Comparison of ENCODE assay signal across 39 cellular contexts in genomic region chr18:22457552-22457951, GRCh38. TPM values are rescaled to one million over a fixed set of nuclear protein-coding genes. Genes with fewer than 3 reads are reported as not detected.
"Had no signal": no experiment of that assay in that cellular context is flagged by ENCODE, and none has a peak within 500 bp of the region (broad histone marks: within the 10 kb centered on the region; RNA-seq: fewer than 3 reads in every experiment).

No MANE protein-coding gene starts in this region.

- H3K4me3 ChIP-seq: adrenal gland, body of pancreas, breast epithelium had no signal

- DNase-seq: activated B cell treated with CpG ODN at 0.5 μM for 24 hours; activated CD4-positive, alpha-beta memory T cell treated with anti-CD3 and anti-CD28 coated beads for 36 hours; activated CD4-positive, alpha-beta T cell treated with anti-CD3 and anti-CD28 coated beads for 4 hours; activated CD4-positive, alpha-beta T cell treated with anti-CD3 and anti-CD28 coated beads, Interleukin-2, amount 50 U/mL, for 1 hour; activated CD4-positive, alpha-beta T cell treated with anti-CD3 and anti-CD28 coated beads, Interleukin-2, amount 50 U/mL, for 4 hours; activated CD4-positive, CD25-positive, alpha-beta regulatory T cell treated with anti-CD3 and anti-CD28 coated beads, Interleukin-2, amount 50 U/mL, for 72 hours; activated CD8-positive, alpha-beta memory T cell treated with anti-CD3 and anti-CD28 coated beads, Interleukin-2, amount 50 U/mL, for 4 hours; activated CD8-positive, alpha-beta T cell treated with anti-CD3 and anti-CD28 coated beads for 36 hours; activated effector memory CD4-positive, alpha-beta T cell treated with anti-CD3 and anti-CD28 coated beads, Interleukin-2, amount 50 U/mL, for 16 hours; activated gamma-delta T cell treated with Interleukin-2 at 50 U/mL for 16 hours; activated naive CD4-positive, alpha-beta T cell; activated naive CD4-positive, alpha-beta T cell treated with anti-CD3 and anti-CD28 coated beads for 36 hours; activated naive CD4-positive, alpha-beta T cell treated with anti-CD3 and anti-CD28 coated beads, Interleukin-2, amount 50 U/mL, for 16 hours; activated naive CD8-positive, alpha-beta T cell treated with anti-CD3 and anti-CD28 coated beads for 36 hours; activated T-cell treated with anti-CD3 and anti-CD28 coated beads for 4 hours; activated T-cell treated with anti-CD3 and anti-CD28 coated beads, Interleukin-2, amount 50 U/mL, for 1 hour; activated T-cell treated with anti-CD3 and anti-CD28 coated beads, Interleukin-2, amount 50 U/mL, for 4 hours; activated T-cell treated with anti-CD3 and anti-CD28 coated beads, Interleukin-2, amount 50 U/mL, for 72 hours; adrenal gland; amniotic stem cell; aorta; body of pancreas; brain microvascular endothelial cell; caudate nucleus; SW 1271; T-helper 1 cell; T-helper 2 cell; T-helper 9 cell had no signal

- H3K4me1 ChIP-seq: body of pancreas, breast epithelium had no signal

- H3K9me3 ChIP-seq: adrenal gland, body of pancreas, breast epithelium had no signal

- H3K4me1 Mint-ChIP-seq: activated B cell treated with CpG ODN at 0.5 μM for 24 hours; activated CD4-positive, alpha-beta T cell treated with anti-CD3 and anti-CD28 coated beads, Interleukin-2, amount 10 ng/mL, durations not matched to agents 24 days and 14 days; activated naive CD8-positive, alpha-beta T cell treated with anti-CD3 and anti-CD28 coated beads for 36 hours; activated T-helper 17 cell treated with anti-CD3 and anti-CD28 coated beads, Interleukin-2, amount 50 U/mL, for 72 hours had no signal

- H3K4me3 Mint-ChIP-seq: activated B cell treated with CpG ODN at 0.5 μM for 24 hours; activated CD4-positive, alpha-beta memory T cell treated with anti-CD3 and anti-CD28 coated beads for 36 hours; activated CD4-positive, alpha-beta T cell treated with anti-CD3 and anti-CD28 coated beads, Interleukin-2, amount 10 ng/mL, durations not matched to agents 24 days and 14 days; activated CD8-positive, alpha-beta T cell treated with anti-CD3 and anti-CD28 coated beads for 36 hours; activated naive CD4-positive, alpha-beta T cell treated with anti-CD3 and anti-CD28 coated beads for 36 hours; activated naive CD8-positive, alpha-beta T cell treated with anti-CD3 and anti-CD28 coated beads for 36 hours; activated T-cell treated with anti-CD3 and anti-CD28 coated beads, Interleukin-2, amount 50 U/mL, for 4 hours; activated T-cell treated with anti-CD3 and anti-CD28 coated beads, Interleukin-2, amount 50 U/mL, for 72 hours; activated T-helper 1 cell treated with anti-CD3 and anti-CD28 coated beads, Interleukin-12 subunit alpha, Interleukin-12 subunit beta, Interleukin-2, Interleukin-4 antibody, amounts not matched to agents 30 ng/mL and 10 ng/mL and 1 ng/mL, durations not matched to agents 14 hours and 24 hours and 36 hours; activated T-helper 17 cell treated with anti-CD3 and anti-CD28 coated beads, Interleukin-2, amount 50 U/mL, for 72 hours; central memory CD8-positive, alpha-beta T cell; T-helper 1 cell treated with Interleukin-12 subunit alpha and Interleukin-12 subunit beta and Interleukin-4 antibody, amounts not matched to agents 30 μg/mL and 1 μg/mL, for 36 hours; T-helper 2 cell treated with Interferon-gamma antibody and Interleukin-4, amounts not matched to agents 5 μg/mL and 100 μg/mL, for 36 hours had no signal

- H3K27me3 Mint-ChIP-seq: activated B cell treated with CpG ODN at 0.5 μM for 24 hours; activated CD4-positive, alpha-beta memory T cell treated with anti-CD3 and anti-CD28 coated beads for 36 hours; activated CD4-positive, alpha-beta T cell treated with anti-CD3 and anti-CD28 coated beads, Interleukin-2, amount 10 ng/mL, durations not matched to agents 24 days and 14 days; activated CD8-positive, alpha-beta T cell treated with anti-CD3 and anti-CD28 coated beads for 36 hours; activated T-helper 17 cell treated with anti-CD3 and anti-CD28 coated beads, Interleukin-2, amount 50 U/mL, for 72 hours had no signal

- H3K36me3 Mint-ChIP-seq: activated CD4-positive, alpha-beta memory T cell treated with anti-CD3 and anti-CD28 coated beads for 36 hours; activated naive CD4-positive, alpha-beta T cell treated with anti-CD3 and anti-CD28 coated beads, Interleukin-2, amount 50 U/mL, for 72 hours; activated naive CD8-positive, alpha-beta T cell treated with anti-CD3 and anti-CD28 coated beads for 36 hours had no signal

- H3K27ac ChIP-seq: adrenal gland, body of pancreas, brain microvascular endothelial cell, breast epithelium, VCaP had no signal

- FAIRE-seq: TTC549 had no signal

- H3K36me3 ChIP-seq: adrenal gland, brain microvascular endothelial cell, breast epithelium had no signal

- H3K27me3 ChIP-seq: adrenal gland, body of pancreas, brain microvascular endothelial cell, breast epithelium had no signal

- H3K9me3 Mint-ChIP-seq: activated B cell treated with CpG ODN at 0.5 μM for 24 hours; activated CD4-positive, alpha-beta memory T cell treated with anti-CD3 and anti-CD28 coated beads for 36 hours; activated CD4-positive, alpha-beta T cell treated with anti-CD3 and anti-CD28 coated beads, Interleukin-2, amount 10 ng/mL, durations not matched to agents 24 days and 14 days; activated CD8-positive, alpha-beta T cell treated with anti-CD3 and anti-CD28 coated beads for 36 hours; activated naive CD4-positive, alpha-beta T cell treated with anti-CD3 and anti-CD28 coated beads for 36 hours; activated naive CD4-positive, alpha-beta T cell treated with anti-CD3 and anti-CD28 coated beads, Interleukin-2, amount 50 U/mL, for 72 hours; activated naive CD8-positive, alpha-beta T cell treated with anti-CD3 and anti-CD28 coated beads for 36 hours; activated T-cell treated with anti-CD3 and anti-CD28 coated beads, Interleukin-2, amount 50 U/mL, for 4 hours; activated T-cell treated with anti-CD3 and anti-CD28 coated beads, Interleukin-2, amount 50 U/mL, for 72 hours; activated T-helper 1 cell treated with anti-CD3 and anti-CD28 coated beads, Interleukin-12 subunit alpha, Interleukin-12 subunit beta, Interleukin-2, Interleukin-4 antibody, amounts not matched to agents 30 ng/mL and 10 ng/mL and 1 ng/mL, durations not matched to agents 14 hours and 24 hours and 36 hours; activated T-helper 17 cell treated with anti-CD3 and anti-CD28 coated beads, Interleukin-2, amount 50 U/mL, for 72 hours; central memory CD8-positive, alpha-beta T cell; T-helper 1 cell treated with Interleukin-12 subunit alpha and Interleukin-12 subunit beta and Interleukin-4 antibody, amounts not matched to agents 30 μg/mL and 1 μg/mL, for 36 hours; T-helper 2 cell treated with Interferon-gamma antibody and Interleukin-4, amounts not matched to agents 5 μg/mL and 100 μg/mL, for 36 hours had no signal

- H3K27ac Mint-ChIP-seq: activated B cell treated with CpG ODN at 0.5 μM for 24 hours; activated CD4-positive, alpha-beta memory T cell treated with anti-CD3 and anti-CD28 coated beads for 36 hours; activated CD4-positive, alpha-beta T cell treated with anti-CD3 and anti-CD28 coated beads, Interleukin-2, amount 10 ng/mL, durations not matched to agents 24 days and 14 days; activated CD8-positive, alpha-beta T cell treated with anti-CD3 and anti-CD28 coated beads for 36 hours; activated naive CD4-positive, alpha-beta T cell treated with anti-CD3 and anti-CD28 coated beads for 36 hours; activated naive CD4-positive, alpha-beta T cell treated with anti-CD3 and anti-CD28 coated beads, Interleukin-2, amount 50 U/mL, for 72 hours; activated naive CD8-positive, alpha-beta T cell treated with anti-CD3 and anti-CD28 coated beads for 36 hours; activated T-cell treated with anti-CD3 and anti-CD28 coated beads, Interleukin-2, amount 50 U/mL, for 72 hours; activated T-helper 1 cell treated with anti-CD3 and anti-CD28 coated beads, Interleukin-12 subunit alpha, Interleukin-12 subunit beta, Interleukin-2, Interleukin-4 antibody, amounts not matched to agents 30 ng/mL and 10 ng/mL and 1 ng/mL, durations not matched to agents 14 hours and 24 hours and 36 hours; activated T-helper 17 cell treated with anti-CD3 and anti-CD28 coated beads, Interleukin-2, amount 50 U/mL, for 72 hours; T-helper 1 cell treated with Interleukin-12 subunit alpha and Interleukin-12 subunit beta and Interleukin-4 antibody, amounts not matched to agents 30 μg/mL and 1 μg/mL, for 36 hours; T-helper 2 cell treated with Interferon-gamma antibody and Interleukin-4, amounts not matched to agents 5 μg/mL and 100 μg/mL, for 36 hours had no signal

RNA-seq across cellular contexts. Expression of gene CTAGE1, which starts 39.8 kb away (rescaled TPM):
- total RNA-seq: activated B cell treated with CpG ODN at 0.5 μM for 24 hours; activated CD4-positive, alpha-beta memory T cell treated with anti-CD3 and anti-CD28 coated beads for 36 hours; activated CD4-positive, alpha-beta T cell treated with anti-CD3 and anti-CD28 coated beads, Interleukin-2, amount 10 ng/mL, durations not matched to agents 24 days and 14 days; activated CD8-positive, alpha-beta memory T cell treated with anti-CD3 and anti-CD28 coated beads for 36 hours; activated CD8-positive, alpha-beta T cell treated with anti-CD3 and anti-CD28 coated beads for 36 hours; activated naive CD4-positive, alpha-beta T cell treated with anti-CD3 and anti-CD28 coated beads for 36 hours; activated naive CD4-positive, alpha-beta T cell treated with anti-CD3 and anti-CD28 coated beads, Interleukin-2, amount 50 U/mL, for 72 hours; activated naive CD8-positive, alpha-beta T cell treated with anti-CD3 and anti-CD28 coated beads for 36 hours; activated T-cell treated with anti-CD3 and anti-CD28 coated beads, Interleukin-2, amount 50 U/mL, for 4 hours; activated T-cell treated with anti-CD3 and anti-CD28 coated beads, Interleukin-2, amount 50 U/mL, for 72 hours; activated T-helper 1 cell treated with anti-CD3 and anti-CD28 coated beads, Interleukin-12 subunit alpha, Interleukin-12 subunit beta, Interleukin-2, Interleukin-4 antibody, amounts not matched to agents 30 ng/mL and 10 ng/mL and 1 ng/mL, durations not matched to agents 14 hours and 24 hours and 36 hours; activated T-helper 17 cell treated with anti-CD3 and anti-CD28 coated beads, Interleukin-2, amount 50 U/mL, for 72 hours; aorta; body of pancreas; breast epithelium had no signal
- polyA plus RNA-seq: adrenal gland, aorta had no signal
